ENCODE assay signal across 1 cellular context in the genomic region with DNA sequence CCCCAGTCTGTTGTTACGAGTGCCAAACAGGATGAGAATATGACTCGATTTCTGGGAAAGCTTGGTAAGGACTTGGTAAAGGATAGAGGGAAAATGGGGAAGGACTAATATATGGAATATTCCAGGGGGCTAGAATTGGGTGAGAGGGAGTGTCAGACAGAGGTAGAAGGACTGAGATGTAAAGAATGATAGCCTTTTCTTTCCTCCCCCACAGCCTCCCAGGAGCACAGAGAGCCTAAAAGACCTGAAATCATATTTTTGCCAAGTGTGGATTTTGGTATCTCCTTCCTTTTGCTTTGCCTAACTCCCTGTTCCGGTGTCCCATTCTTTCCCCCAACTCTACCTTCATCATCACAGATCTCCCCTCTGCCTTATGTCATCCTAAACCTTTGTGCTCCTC.
TF ChIP-seq lines count a peak whose summit lies in the region.

No MANE protein-coding gene starts in this region.

TF ChIP-seq in K562, 482 proteins besides CTCF, POLR2A, EP300 and RAD21:
- TF ChIP-seq, protein P1, sequence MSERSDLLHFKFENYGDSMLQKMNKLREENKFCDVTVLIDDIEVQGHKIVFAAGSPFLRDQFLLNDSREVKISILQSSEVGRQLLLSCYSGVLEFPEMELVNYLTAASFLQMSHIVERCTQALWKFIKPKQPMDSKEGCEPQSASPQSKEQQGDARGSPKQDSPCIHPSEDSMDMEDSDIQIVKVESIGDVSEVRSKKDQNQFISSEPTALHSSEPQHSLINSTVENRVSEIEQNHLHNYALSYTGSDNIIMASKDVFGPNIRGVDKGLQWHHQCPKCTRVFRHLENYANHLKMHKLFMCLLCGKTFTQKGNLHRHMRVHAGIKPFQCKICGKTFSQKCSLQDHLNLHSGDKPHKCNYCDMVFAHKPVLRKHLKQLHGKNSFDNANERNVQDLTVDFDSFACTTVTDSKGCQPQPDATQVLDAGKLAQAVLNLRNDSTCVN (CRISPR knock-in tag; IDR thresholded peaks at IDR 0.05), result 0 out of 2 replicates have a peak, but pooled peaks have one; percentile 54
- TF ChIP-seq RBFOX2 (IDR thresholded peaks at IDR 0.05; ENCODE audit: low read depth, low read length), result 0 out of 2 replicates have a peak, but pooled peaks have one; percentile 17
- TF ChIP-seq RCOR1 (IDR thresholded peaks at IDR 0.05; ENCODE audit: borderline replicate concordance in 1 of 2, low read depth in 2 of 2, low read length in 2 of 2), result 0 out of 4 replicates have a peak, but pooled peaks of 1 of the 2 experiments have one; percentile 26
- no peak for TF ChIP-seq PHF21A (IDR thresholded peaks at IDR 0.05; ENCODE audit: borderline replicate concordance, low read depth)
- no peak for TF ChIP-seq NFIX (CRISPR knock-in tag; IDR thresholded peaks at IDR 0.05; ENCODE audit: low read depth)
- TF ChIP-seq HNRNPL (IDR thresholded peaks at IDR 0.05; ENCODE audit: low read depth, low read length), result no peak
- TF ChIP-seq ZNF408 (CRISPR knock-in tag; IDR thresholded peaks at IDR 0.05; ENCODE audit: low read depth), result no peak
- no peak for TF ChIP-seq CREBBP (IDR thresholded peaks at IDR 0.05; ENCODE audit: low read depth, low read length)
- no peak for TF ChIP-seq ZNF3 (CRISPR knock-in tag; IDR thresholded peaks at IDR 0.05)
- no peak for TF ChIP-seq POLR2AphosphoS5 (IDR thresholded peaks at IDR 0.05; ENCODE audit: control insufficient read depth, insufficient read depth, low read depth, low read length)
- TF ChIP-seq FOXP1 (CRISPR knock-in tag; IDR thresholded peaks at IDR 0.05), result 0 out of 2 replicates have a peak, but pooled peaks have one; percentile 16
- TF ChIP-seq FOXA3 (CRISPR knock-in tag; conservative IDR thresholded peaks at IDR 0.05 in 1 of 2, IDR thresholded peaks at IDR 0.05 in 1 of 2), result no peak
- no peak for TF ChIP-seq ZFP91 (CRISPR knock-in tag; IDR thresholded peaks at IDR 0.05)
- no peak for TF ChIP-seq ZKSCAN8 (CRISPR knock-in tag; IDR thresholded peaks at IDR 0.05)
- no peak for TF ChIP-seq FOXJ3 (CRISPR knock-in tag; IDR thresholded peaks at IDR 0.05)
- peak; percentile 15 for TF ChIP-seq POLR2B (IDR thresholded peaks at IDR 0.05; ENCODE audit: low read depth, partially characterized antibody)
- no peak for TF ChIP-seq ZNF197 (CRISPR knock-in tag; IDR thresholded peaks at IDR 0.05; ENCODE audit: low read depth)
- no peak for TF ChIP-seq MBD2 (IDR thresholded peaks at IDR 0.05; ENCODE audit: borderline replicate concordance, low read depth)
- TF ChIP-seq MNT (conservative IDR thresholded peaks at IDR 0.05), result no peak
- TF ChIP-seq ZNF282 (CRISPR knock-in tag; IDR thresholded peaks at IDR 0.05), result no peak
- no peak for TF ChIP-seq GATAD2B (IDR thresholded peaks at IDR 0.05; ENCODE audit: borderline replicate concordance)
- TF ChIP-seq CBX3 (IDR thresholded peaks at IDR 0.05; ENCODE audit: borderline replicate concordance in 1 of 2, low read length in 2 of 2), result no peak
- no peak for TF ChIP-seq GABPA (tag; conservative IDR thresholded peaks at IDR 0.05; ENCODE audit: low read depth)
- TF ChIP-seq, protein P2, sequence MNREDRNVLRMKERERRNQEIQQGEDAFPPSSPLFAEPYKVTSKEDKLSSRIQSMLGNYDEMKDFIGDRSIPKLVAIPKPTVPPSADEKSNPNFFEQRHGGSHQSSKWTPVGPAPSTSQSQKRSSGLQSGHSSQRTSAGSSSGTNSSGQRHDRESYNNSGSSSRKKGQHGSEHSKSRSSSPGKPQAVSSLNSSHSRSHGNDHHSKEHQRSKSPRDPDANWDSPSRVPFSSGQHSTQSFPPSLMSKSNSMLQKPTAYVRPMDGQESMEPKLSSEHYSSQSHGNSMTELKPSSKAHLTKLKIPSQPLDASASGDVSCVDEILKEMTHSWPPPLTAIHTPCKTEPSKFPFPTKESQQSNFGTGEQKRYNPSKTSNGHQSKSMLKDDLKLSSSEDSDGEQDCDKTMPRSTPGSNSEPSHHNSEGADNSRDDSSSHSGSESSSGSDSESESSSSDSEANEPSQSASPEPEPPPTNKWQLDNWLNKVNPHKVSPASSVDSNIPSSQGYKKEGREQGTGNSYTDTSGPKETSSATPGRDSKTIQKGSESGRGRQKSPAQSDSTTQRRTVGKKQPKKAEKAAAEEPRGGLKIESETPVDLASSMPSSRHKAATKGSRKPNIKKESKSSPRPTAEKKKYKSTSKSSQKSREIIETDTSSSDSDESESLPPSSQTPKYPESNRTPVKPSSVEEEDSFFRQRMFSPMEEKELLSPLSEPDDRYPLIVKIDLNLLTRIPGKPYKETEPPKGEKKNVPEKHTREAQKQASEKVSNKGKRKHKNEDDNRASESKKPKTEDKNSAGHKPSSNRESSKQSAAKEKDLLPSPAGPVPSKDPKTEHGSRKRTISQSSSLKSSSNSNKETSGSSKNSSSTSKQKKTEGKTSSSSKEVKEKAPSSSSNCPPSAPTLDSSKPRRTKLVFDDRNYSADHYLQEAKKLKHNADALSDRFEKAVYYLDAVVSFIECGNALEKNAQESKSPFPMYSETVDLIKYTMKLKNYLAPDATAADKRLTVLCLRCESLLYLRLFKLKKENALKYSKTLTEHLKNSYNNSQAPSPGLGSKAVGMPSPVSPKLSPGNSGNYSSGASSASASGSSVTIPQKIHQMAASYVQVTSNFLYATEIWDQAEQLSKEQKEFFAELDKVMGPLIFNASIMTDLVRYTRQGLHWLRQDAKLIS (CRISPR knock-in tag; IDR thresholded peaks at IDR 0.05), result no peak
- TF ChIP-seq, protein P3, sequence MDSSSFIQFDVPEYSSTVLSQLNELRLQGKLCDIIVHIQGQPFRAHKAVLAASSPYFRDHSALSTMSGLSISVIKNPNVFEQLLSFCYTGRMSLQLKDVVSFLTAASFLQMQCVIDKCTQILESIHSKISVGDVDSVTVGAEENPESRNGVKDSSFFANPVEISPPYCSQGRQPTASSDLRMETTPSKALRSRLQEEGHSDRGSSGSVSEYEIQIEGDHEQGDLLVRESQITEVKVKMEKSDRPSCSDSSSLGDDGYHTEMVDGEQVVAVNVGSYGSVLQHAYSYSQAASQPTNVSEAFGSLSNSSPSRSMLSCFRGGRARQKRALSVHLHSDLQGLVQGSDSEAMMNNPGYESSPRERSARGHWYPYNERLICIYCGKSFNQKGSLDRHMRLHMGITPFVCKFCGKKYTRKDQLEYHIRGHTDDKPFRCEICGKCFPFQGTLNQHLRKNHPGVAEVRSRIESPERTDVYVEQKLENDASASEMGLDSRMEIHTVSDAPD (CRISPR knock-in tag; IDR thresholded peaks at IDR 0.05), result no peak
